In genomic region chr4:157978680-157979361, GRCh38 we compare ENCODE assay signal across 8 cellular contexts.
DNase-seq lines count a peak whose midpoint lies in the region; ATAC-seq and TF ChIP-seq lines count a peak whose summit lies in the region.

No MANE protein-coding gene starts in this region.

- H3K27ac Mint-ChIP-seq in CD14-positive monocyte = no peak overlapping the region
- no peak overlapping the region for H3K27ac Mint-ChIP-seq in activated CD4-positive, alpha-beta T cell treated with anti-CD3 and anti-CD28 coated beads, Interleukin-2, amount 10 ng/mL, durations not matched to agents 24 days and 14 days
- no peak overlapping the region for H3K27ac Mint-ChIP-seq in naive B cell

- TF ChIP-seq POLR2A in esophagus squamous epithelium (IDR thresholded peaks at IDR 0.05) = no peak
- TF ChIP-seq POLR2A in uterus (IDR thresholded peaks at IDR 0.05) = no peak

- H3K27ac ChIP-seq in esophagus squamous epithelium (no peak overlapping the region), uterus (peak overlapping the region; percentile 52 to 68)

- no peaks in the 10 kb centered on the region for H3K36me3 Mint-ChIP-seq in CD14-positive monocyte
- no peaks in the 10 kb centered on the region for H3K36me3 Mint-ChIP-seq in activated CD4-positive, alpha-beta T cell treated with anti-CD3 and anti-CD28 coated beads, Interleukin-2, amount 10 ng/mL, durations not matched to agents 24 days and 14 days (ENCODE audit: low read depth)
- no peaks in the 10 kb centered on the region for H3K36me3 Mint-ChIP-seq in naive B cell

- H3K36me3 ChIP-seq in esophagus squamous epithelium = no peaks in the 10 kb centered on the region
- no peaks in the 10 kb centered on the region for H3K36me3 ChIP-seq in uterus

- H3K9me3 ChIP-seq in esophagus squamous epithelium (no peaks in the 10 kb centered on the region), uterus (no peaks in the 10 kb centered on the region)

- no peaks in the 10 kb centered on the region for H3K27me3 ChIP-seq in esophagus squamous epithelium
- H3K27me3 ChIP-seq in uterus = no peaks in the 10 kb centered on the region

- H3K4me3 ChIP-seq in esophagus squamous epithelium (no peak overlapping the region), uterus (peak overlapping the region; percentile 5 to 9)

- peaks cover 0 to 5% (median 0%) of the 10 kb centered on the region in 7 donors for H3K9me3 Mint-ChIP-seq in CD14-positive monocyte
- no peaks in the 10 kb centered on the region for H3K9me3 Mint-ChIP-seq in activated CD4-positive, alpha-beta T cell treated with anti-CD3 and anti-CD28 coated beads, Interleukin-2, amount 10 ng/mL, durations not matched to agents 24 days and 14 days
- no peaks in the 10 kb centered on the region for H3K9me3 Mint-ChIP-seq in naive B cell

- no peaks in the 10 kb centered on the region for H3K4me1 ChIP-seq in esophagus squamous epithelium
- peaks cover 0 to 4% of the 10 kb centered on the region in 2 donors for H3K4me1 ChIP-seq in uterus

- intact Hi-C loops in CD14-positive monocyte (cut with micrococcal nuclease) (no loop called here), esophagus squamous epithelium (cut with DNase I) (no loop called here), uterus (cut with DNase I; ENCODE audit: low total_unique reads) (no loop called here)
- intact Hi-C loops in activated CD4-positive, alpha-beta T cell treated with anti-CD3 and anti-CD28 coated beads, Interleukin-2, amount 10 ng/mL, durations not matched to agents 24 days and 14 days (cut with micrococcal nuclease) = loop anchor here (5.0 kb wide), 1 partner anchor 762 kb away; no protein-coding TSS in a partner anchor

- no peak for DNase-seq in CD14-positive monocyte (ENCODE audit: low spot score)
- peak; percentile 60 for DNase-seq in NCI-H2171 (lab: John Stamatoyannopoulos, UW)
- peak; percentile 68 for DNase-seq in activated CD4-positive, alpha-beta T cell treated with anti-CD3 and anti-CD28 coated beads, Interleukin-2, amount 10 ng/mL, durations not matched to agents 24 days and 14 days
- no peak for DNase-seq in esophagus squamous epithelium (lab: John Stamatoyannopoulos, UW)
- peak; percentile 8 for DNase-seq in naive B cell
- DNase-seq in uterus = peak; percentile 65 to 78

- H3K4me3 Mint-ChIP-seq in CD14-positive monocyte (peak overlapping the region in 1 of 2 donors; percentile 78), naive B cell (no peak overlapping the region)
- no peak overlapping the region for H3K4me3 Mint-ChIP-seq in activated CD4-positive, alpha-beta T cell treated with anti-CD3 and anti-CD28 coated beads, Interleukin-2, amount 10 ng/mL, durations not matched to agents 24 days and 14 days

- H3K4me1 Mint-ChIP-seq in CD14-positive monocyte = peaks cover 25% of the 10 kb centered on the region
- H3K4me1 Mint-ChIP-seq in activated CD4-positive, alpha-beta T cell treated with anti-CD3 and anti-CD28 coated beads, Interleukin-2, amount 10 ng/mL, durations not matched to agents 24 days and 14 days = peaks cover 2% of the 10 kb centered on the region
- peaks cover 0 to 5% (median 0%) of the 10 kb centered on the region in 3 donors for H3K4me1 Mint-ChIP-seq in naive B cell

- TF ChIP-seq CTCF in CD14-positive monocyte (IDR thresholded peaks at IDR 0.05) = peak; percentile 92
- peak; percentile 31 to 76 (median 67) for TF ChIP-seq CTCF in esophagus squamous epithelium (IDR thresholded peaks at IDR 0.05)
- TF ChIP-seq CTCF in uterus (IDR thresholded peaks at IDR 0.05) = peak; percentile 76 to 86 (median 86)

- ATAC-seq in GM18873 (IDR thresholded peaks at IDR 0.05; ENCODE audit: low FRiP score, unreplicated experiment) (peak; percentile 75), HG03135 (IDR thresholded peaks at IDR 0.05; ENCODE audit: unreplicated experiment) (peak; percentile 92), naive B cell (ENCODE audit: low read depth in 2 of 2) (peak; percentile 46)

- 3 to 6% methylated on average over 7 of the region's 7 CpGs for WGBS in esophagus squamous epithelium, 2 donors

- H3K27me3 Mint-ChIP-seq in CD14-positive monocyte (ENCODE audit: low read depth in 3 of 3) = peaks cover 2 to 6% (median 5%) of the 10 kb centered on the region in 3 donors
- H3K27me3 Mint-ChIP-seq in activated CD4-positive, alpha-beta T cell treated with anti-CD3 and anti-CD28 coated beads, Interleukin-2, amount 10 ng/mL, durations not matched to agents 24 days and 14 days = peaks cover 4% of the 10 kb centered on the region
- H3K27me3 Mint-ChIP-seq in naive B cell = peaks cover 0 to 17% (median 6%) of the 10 kb centered on the region in 3 donors

Comparison
In these comparisons a context has a peak if more than half of its experiments do, and no peak if none do; other contexts are left out.
1. DNase-seq: peak in NCI-H2171 (single experiment), activated CD4-positive, alpha-beta T cell treated with anti-CD3 and anti-CD28 coated beads, Interleukin-2, amount 10 ng/mL, durations not matched to agents 24 days and 14 days (single experiment), naive B cell (single experiment) and uterus (2 of 2); none in CD14-positive monocyte (single experiment) and esophagus squamous epithelium (single experiment).
2. H3K27ac ChIP-seq: peak in uterus (2 of 2); none in esophagus squamous epithelium (0 of 4).
3. H3K4me3 ChIP-seq: peak in uterus (2 of 2); none in esophagus squamous epithelium (0 of 4).
4. Peak in every context shown above with its lines, with median percentiles within 50 percentile points of each other: CTCF ChIP-seq and ATAC-seq.